Comparison of ENCODE assay signal across 10 cellular contexts in the genomic region with DNA sequence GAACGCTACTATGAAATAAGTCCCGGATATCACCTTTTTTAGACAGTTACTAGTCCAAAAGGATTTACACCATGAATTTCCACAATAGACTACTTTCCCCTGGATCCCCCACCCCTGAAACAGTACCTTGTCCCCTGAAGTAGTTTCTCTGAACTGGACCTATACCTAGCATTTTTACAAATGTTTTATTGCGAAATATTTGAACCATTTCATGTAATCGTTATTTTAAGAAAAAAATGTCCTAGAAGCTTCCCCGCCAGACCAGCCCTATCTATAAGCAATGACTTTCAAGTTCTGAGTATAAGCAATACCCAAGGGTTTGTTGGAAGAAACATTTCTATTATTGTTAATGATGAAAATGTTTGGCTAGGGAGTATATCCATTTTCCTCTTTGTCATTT.
"Had no signal": no experiment of that assay in that cellular context is flagged by ENCODE, and none has a peak within 500 bp of the region (broad histone marks: within the 10 kb centered on the region; RNA-seq: fewer than 3 reads in every experiment).

No MANE protein-coding gene starts in this region.

- H2AFZ ChIP-seq: GM23248, GM23338 had no signal

- H3K27ac Mint-ChIP-seq: GM23338, H9, HFFc6 had no signal

- H3K9me3 ChIP-seq: HAP-1 had no signal

- H3K4me3 ChIP-seq: GM23248, GM23338, HAP-1 had no signal

- H3K27ac ChIP-seq: GM23248 had no signal

- ATAC-seq: GM23338, HCT116 had no signal

- H3K4me1 ChIP-seq: HAP-1 had no signal

- FAIRE-seq: H54 had no signal

- H3K4me2 ChIP-seq: GM23338 had no signal

- DNase-seq: GM23248, GOT3, H7, H9, HCEC 1CT, HFFc6 had no signal

- H3K4me3 Mint-ChIP-seq: GM23338, H9, HFFc6 had no signal

- H3K9ac ChIP-seq: GM23248 had no signal

- H3K36me3 ChIP-seq: HAP-1 had no signal

- H3K4me1 Mint-ChIP-seq: GM23338, H9 had no signal
